ENCODE assay signal across 9 cellular contexts in genomic region chr10:49038711-49039110, GRCh38.
"Had no signal": no experiment of that assay in that cellular context is flagged by ENCODE, and none has a peak within 500 bp of the region (broad histone marks: within the 10 kb centered on the region; RNA-seq: fewer than 3 reads in every experiment).

No MANE protein-coding gene starts in this region.

- H3K9me3 ChIP-seq: HAP-1 had no signal

- H3K4me3 ChIP-seq: GM23248, HAP-1 had no signal

- H3K4me1 Mint-ChIP-seq: IgD-negative memory B cell had no signal

- ATAC-seq: HCT116, HepG2 had no signal

- H3K4me3 Mint-ChIP-seq: HFFc6, IgD-negative memory B cell had no signal

- H3K27ac Mint-ChIP-seq: HFFc6, IgD-negative memory B cell had no signal

- DNase-seq: GM23248, GOT3, H7, HFFc6 had no signal

- H3K9ac ChIP-seq: GM23248 had no signal

- H3K36me3 Mint-ChIP-seq: IgD-negative memory B cell had no signal

- H3K4me1 ChIP-seq: HAP-1 had no signal

- H3K9me3 Mint-ChIP-seq: HFFc6, IgD-negative memory B cell had no signal

- H3K36me3 ChIP-seq: HAP-1 had no signal

- H3K27ac ChIP-seq: GM23248, HL-60 had no signal
